21 cellular contexts compared by ENCODE assay signal in genomic region chr6:157151029-157151428, GRCh38.
DNase-seq lines count a peak whose midpoint lies in the region; ATAC-seq, FAIRE-seq and TF ChIP-seq lines count a peak whose summit lies in the region.
"Had no signal": no experiment of that assay in that cellular context is flagged by ENCODE, and none has a peak within 500 bp of the region (broad histone marks: within the 10 kb centered on the region; RNA-seq: fewer than 3 reads in every experiment).

No MANE protein-coding gene starts in this region.

- no peak overlapping the region for H3K4me2 ChIP-seq in HepG2 (ENCODE audit: low read depth, low read length)

- peaks cover 44% of the 10 kb centered on the region for H3K36me3 Mint-ChIP-seq in endothelial cell (ENCODE audit: low read depth, unreplicated experiment)

- 98% methylated on average over 11 of the region's 11 CpGs for WGBS in HepG2 (ENCODE audit: low lambda C conversion rate)
- WGBS in right lobe of liver (ENCODE audit: insufficient coverage, low coverage, low lambda C conversion rate, missing lambda C conversion rate), result 94% methylated on average over 10 of the region's 11 CpGs

- no peak for FAIRE-seq in HepG2 (lab: Jason Lieb, UNC)

- no peak overlapping the region for H3K9ac ChIP-seq in HepG2 (ENCODE audit: insufficient read depth, low read depth, low read length)

- no peak for TF ChIP-seq CTCF in HepG2 (CRISPR knock-in tag; IDR thresholded peaks at IDR 0.05)
- TF ChIP-seq CTCF in right lobe of liver (IDR thresholded peaks at IDR 0.05), result no peak
- TF ChIP-seq CTCF in endothelial cell (IDR thresholded peaks at IDR 0.05; ENCODE audit: unreplicated experiment), result no peak

- peaks cover 17% of the 10 kb centered on the region for H3K27me3 Mint-ChIP-seq in endothelial cell (ENCODE audit: unreplicated experiment)
- H3K27me3 Mint-ChIP-seq: CD8-positive, alpha-beta memory T cell had no signal

- H4K20me1 ChIP-seq in HepG2 (ENCODE audit: insufficient read depth, low read length), result peaks cover 4% of the 10 kb centered on the region; the same call in 1 of the 2 replicates

- H2AFZ ChIP-seq in HepG2 (ENCODE audit: low read length), result no peak overlapping the region

- H3K36me3 ChIP-seq in HepG2 (replicated peaks in 1 of 2; ENCODE audit: control insufficient read depth in 1 of 2, insufficient read depth in 2 of 2, low read length in 2 of 2) (peaks cover 21 to 46% of the 10 kb centered on the region in 2 experiments), right lobe of liver (peaks cover 0 to 7% (median 0%) of the 10 kb centered on the region in 4 donors)

- H3K27ac Mint-ChIP-seq in endothelial cell (ENCODE audit: unreplicated experiment), result peak overlapping the region; percentile 86
- H3K27ac Mint-ChIP-seq: activated naive CD4-positive, alpha-beta T cell treated with anti-CD3 and anti-CD28 coated beads for 36 hours had no signal

- no peaks in the 10 kb centered on the region for H3K79me2 ChIP-seq in HepG2 (ENCODE audit: insufficient read depth, low read length)

- no peak overlapping the region for H3K4me3 ChIP-seq in HepG2 (replicated peaks in 1 of 3; ENCODE audit: insufficient read depth in 1 of 3, low read depth in 2 of 3, low read length in 3 of 3)
- H3K4me3 ChIP-seq in right lobe of liver, result no peak overlapping the region
- H3K4me3 ChIP-seq: dorsolateral prefrontal cortex, upper lobe of right lung had no signal

- BruUV-seq in HepG2 (replicated peaks; lab: Mats Ljungman, UMichigan), result no TSS peak

- TF ChIP-seq EP300 in HepG2 (IDR thresholded peaks at IDR 0.05; ENCODE audit: low read depth in 2 of 2, low read length in 2 of 2) (no peak), HepG2 (CRISPR knock-in tag; IDR thresholded peaks at IDR 0.05; ENCODE audit: borderline replicate concordance) (no peak)

- H3K9me3 ChIP-seq in HepG2 (ENCODE audit: low read length), result no peaks in the 10 kb centered on the region
- H3K9me3 ChIP-seq in right lobe of liver, result no peaks in the 10 kb centered on the region
- H3K9me3 ChIP-seq: upper lobe of right lung had no signal

- TF ChIP-seq POLR2A in HepG2 (IDR thresholded peaks at IDR 0.05; ENCODE audit: insufficient read depth in 1 of 2, low read depth in 2 of 2, low read length in 2 of 2) (no peak), right lobe of liver (IDR thresholded peaks at IDR 0.05) (no peak)

- H3K4me3 Mint-ChIP-seq in endothelial cell (ENCODE audit: unreplicated experiment), result peak overlapping the region; percentile 16
- H3K4me3 Mint-ChIP-seq: activated naive CD4-positive, alpha-beta T cell treated with anti-CD3 and anti-CD28 coated beads for 36 hours; CD8-positive, alpha-beta memory T cell had no signal

- peaks cover 33% of the 10 kb centered on the region for H3K4me1 Mint-ChIP-seq in endothelial cell (ENCODE audit: unreplicated experiment)

- intact Hi-C loops in HepG2 (cut with micrococcal nuclease; ENCODE audit: unreplicated experiment) (no loop called here), right lobe of liver (cut with DNase I) (no loop called here)

- ATAC-seq in HepG2 (no peak), right lobe of liver (no peak), HG03108 (IDR thresholded peaks at IDR 0.05; ENCODE audit: unreplicated experiment) (no peak), HG03571 (IDR thresholded peaks at IDR 0.05; ENCODE audit: unreplicated experiment) (no peak), GM21526 (IDR thresholded peaks at IDR 0.05; ENCODE audit: low FRiP score, unreplicated experiment) (no peak)
- ATAC-seq: esophagus mucosa, PC-3, upper lobe of right lung had no signal

- H3K27ac ChIP-seq in HepG2 (ENCODE audit: extremely low read length, insufficient read depth, low read length) (no peak overlapping the region), right lobe of liver (no peak overlapping the region)
- H3K27ac ChIP-seq: upper lobe of right lung had no signal

- CTCF ChIA-PET in HepG2 (lab: Yijun Ruan, JAX; ENCODE audit: low intra/inter-chr PET ratio, low total read pairs), result no interaction called here

- H3K27me3 ChIP-seq in HepG2 (ENCODE audit: control insufficient read depth in 1 of 2, insufficient read depth in 2 of 2, low read length in 2 of 2) (no peaks in the 10 kb centered on the region), right lobe of liver (no peaks in the 10 kb centered on the region)
- H3K27me3 ChIP-seq: dorsolateral prefrontal cortex, upper lobe of right lung had no signal

- in situ Hi-C loops in HepG2 (cut with HindIII; ENCODE audit: extremely low pct_ligation_motif_present, low pct_unique_long_range_greater_than_20kb), result no loop called here

- POLR2A ChIA-PET in HepG2 (lab: Yijun Ruan, JAX), result no interaction called here

- no peak for TF ChIP-seq RAD21 in HepG2 (CRISPR knock-in tag; IDR thresholded peaks at IDR 0.05)

- DNase-seq in HepG2 (ENCODE audit: low spot score) (no peak), right lobe of liver (no peak), endothelial cell (ENCODE audit: low spot score) (no peak), left kidney (ENCODE audit: low read depth, low spot score) (peak; percentile 50), C1 segment of cervical spinal cord (lab: John Stamatoyannopoulos, UW) (no peak)
- DNase-seq: activated naive CD4-positive, alpha-beta T cell treated with anti-CD3 and anti-CD28 coated beads for 36 hours; CD8-positive, alpha-beta memory T cell; DMS79 treated with DMSO at 0.1 percent for 48 hours; dorsolateral prefrontal cortex; glutamatergic neuron; midbrain; NCI-H1417 treated with DMSO at 0.1 percent for 48 hours; NCI-H2171 treated with DMSO at 0.1 percent for 48 hours; NCI-H774; PC-3; stimulated activated naive CD4-positive, alpha-beta T cell treated with Interleukin-2 at 50 U/mL for 16 hours; upper lobe of right lung had no signal

- H3K4me1 ChIP-seq in HepG2 (ENCODE audit: insufficient read depth, low read length) (no peaks in the 10 kb centered on the region), right lobe of liver (no peaks in the 10 kb centered on the region)

- H3K9me3 Mint-ChIP-seq in endothelial cell (ENCODE audit: unreplicated experiment), result no peaks in the 10 kb centered on the region
- H3K9me3 Mint-ChIP-seq: activated naive CD4-positive, alpha-beta T cell treated with anti-CD3 and anti-CD28 coated beads for 36 hours; CD8-positive, alpha-beta memory T cell had no signal

TF ChIP-seq in HepG2, 621 proteins besides CTCF, POLR2A, EP300 and RAD21:
- TF ChIP-seq ZNF672 (CRISPR knock-in tag; IDR thresholded peaks at IDR 0.05) (no peak), ZBTB38 (CRISPR knock-in tag; IDR thresholded peaks at IDR 0.05) (0 out of 2 replicates have a peak, but pooled peaks have one; percentile 15), MAFK (conservative IDR thresholded peaks at IDR 0.05 in 1 of 2, IDR thresholded peaks at IDR 0.05 in 1 of 2; ENCODE audit: low read length in 2 of 2) (no peak)
- TF ChIP-seq, protein P1, sequence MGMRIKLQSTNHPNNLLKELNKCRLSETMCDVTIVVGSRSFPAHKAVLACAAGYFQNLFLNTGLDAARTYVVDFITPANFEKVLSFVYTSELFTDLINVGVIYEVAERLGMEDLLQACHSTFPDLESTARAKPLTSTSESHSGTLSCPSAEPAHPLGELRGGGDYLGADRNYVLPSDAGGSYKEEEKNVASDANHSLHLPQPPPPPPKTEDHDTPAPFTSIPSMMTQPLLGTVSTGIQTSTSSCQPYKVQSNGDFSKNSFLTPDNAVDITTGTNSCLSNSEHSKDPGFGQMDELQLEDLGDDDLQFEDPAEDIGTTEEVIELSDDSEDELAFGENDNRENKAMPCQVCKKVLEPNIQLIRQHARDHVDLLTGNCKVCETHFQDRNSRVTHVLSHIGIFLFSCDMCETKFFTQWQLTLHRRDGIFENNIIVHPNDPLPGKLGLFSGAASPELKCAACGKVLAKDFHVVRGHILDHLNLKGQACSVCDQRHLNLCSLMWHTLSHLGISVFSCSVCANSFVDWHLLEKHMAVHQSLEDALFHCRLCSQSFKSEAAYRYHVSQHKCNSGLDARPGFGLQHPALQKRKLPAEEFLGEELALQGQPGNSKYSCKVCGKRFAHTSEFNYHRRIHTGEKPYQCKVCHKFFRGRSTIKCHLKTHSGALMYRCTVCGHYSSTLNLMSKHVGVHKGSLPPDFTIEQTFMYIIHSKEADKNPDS (CRISPR knock-in tag; IDR thresholded peaks at IDR 0.05), result no peak
- TF ChIP-seq, protein P2, sequence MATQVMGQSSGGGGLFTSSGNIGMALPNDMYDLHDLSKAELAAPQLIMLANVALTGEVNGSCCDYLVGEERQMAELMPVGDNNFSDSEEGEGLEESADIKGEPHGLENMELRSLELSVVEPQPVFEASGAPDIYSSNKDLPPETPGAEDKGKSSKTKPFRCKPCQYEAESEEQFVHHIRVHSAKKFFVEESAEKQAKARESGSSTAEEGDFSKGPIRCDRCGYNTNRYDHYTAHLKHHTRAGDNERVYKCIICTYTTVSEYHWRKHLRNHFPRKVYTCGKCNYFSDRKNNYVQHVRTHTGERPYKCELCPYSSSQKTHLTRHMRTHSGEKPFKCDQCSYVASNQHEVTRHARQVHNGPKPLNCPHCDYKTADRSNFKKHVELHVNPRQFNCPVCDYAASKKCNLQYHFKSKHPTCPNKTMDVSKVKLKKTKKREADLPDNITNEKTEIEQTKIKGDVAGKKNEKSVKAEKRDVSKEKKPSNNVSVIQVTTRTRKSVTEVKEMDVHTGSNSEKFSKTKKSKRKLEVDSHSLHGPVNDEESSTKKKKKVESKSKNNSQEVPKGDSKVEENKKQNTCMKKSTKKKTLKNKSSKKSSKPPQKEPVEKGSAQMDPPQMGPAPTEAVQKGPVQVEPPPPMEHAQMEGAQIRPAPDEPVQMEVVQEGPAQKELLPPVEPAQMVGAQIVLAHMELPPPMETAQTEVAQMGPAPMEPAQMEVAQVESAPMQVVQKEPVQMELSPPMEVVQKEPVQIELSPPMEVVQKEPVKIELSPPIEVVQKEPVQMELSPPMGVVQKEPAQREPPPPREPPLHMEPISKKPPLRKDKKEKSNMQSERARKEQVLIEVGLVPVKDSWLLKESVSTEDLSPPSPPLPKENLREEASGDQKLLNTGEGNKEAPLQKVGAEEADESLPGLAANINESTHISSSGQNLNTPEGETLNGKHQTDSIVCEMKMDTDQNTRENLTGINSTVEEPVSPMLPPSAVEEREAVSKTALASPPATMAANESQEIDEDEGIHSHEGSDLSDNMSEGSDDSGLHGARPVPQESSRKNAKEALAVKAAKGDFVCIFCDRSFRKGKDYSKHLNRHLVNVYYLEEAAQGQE (IDR thresholded peaks at IDR 0.05; ENCODE audit: borderline replicate concordance in 1 of 2, low read depth in 1 of 2, low read length in 2 of 2), result no peak
